Comparison of ENCODE assay signal across 8 cellular contexts in the genomic region with DNA sequence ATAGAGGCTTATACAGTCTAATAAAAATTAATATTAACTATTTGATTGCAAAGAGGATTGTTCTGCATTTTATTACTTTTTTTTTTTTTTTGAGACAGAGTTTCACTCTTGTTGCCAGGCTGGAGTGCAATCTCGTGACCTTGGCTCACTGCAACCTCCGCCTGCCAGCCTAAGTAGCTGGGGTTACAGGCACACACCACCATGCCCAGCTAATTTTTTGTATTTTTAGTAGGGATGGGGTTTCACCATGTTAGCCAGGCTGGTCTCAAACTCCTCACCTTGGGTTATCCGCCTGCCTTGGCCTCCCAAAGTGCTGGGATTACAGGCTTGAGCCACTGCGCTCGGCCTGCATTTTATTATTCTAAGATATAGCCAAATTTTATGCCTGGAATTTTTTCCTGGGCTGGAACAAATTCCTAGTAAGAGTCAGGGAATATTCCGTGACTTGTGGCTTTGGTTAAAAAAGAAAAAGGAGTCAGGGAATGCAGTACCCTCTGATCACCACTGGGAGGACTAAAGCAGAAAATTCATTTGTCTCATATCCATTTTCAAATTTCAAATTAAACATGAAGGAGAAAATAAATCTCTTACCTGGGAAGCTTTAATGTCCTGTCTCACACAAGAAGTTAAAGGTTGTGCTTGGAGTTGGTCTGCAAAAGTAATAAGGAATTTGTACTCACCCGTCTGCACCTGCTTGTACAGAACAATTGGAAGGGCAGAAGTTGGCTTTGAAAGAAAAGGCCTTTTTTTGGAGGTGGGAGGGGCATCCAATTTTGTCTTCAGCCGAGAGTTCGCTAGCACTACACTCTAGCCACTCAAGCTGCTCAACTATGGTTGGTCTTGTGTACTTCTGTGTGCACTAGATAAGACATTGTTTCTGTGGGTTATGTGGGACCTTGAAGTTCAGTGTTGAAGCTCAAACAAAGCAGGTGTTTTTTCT. TPM values are rescaled to one million over a fixed set of nuclear protein-coding genes. Genes with fewer than 3 reads are reported as not detected.
A peak's percentile ranks its signal among the peaks of the same experiment; 100 is the strongest.
DNase-seq lines count a peak whose midpoint lies in the region; ATAC-seq and TF ChIP-seq lines count a peak whose summit lies in the region.

No MANE protein-coding gene starts in this region.

- DNase-seq in NCI-H1092 treated with DMSO at 0.1 percent for 48 hours (lab: John Stamatoyannopoulos, UW): peak; percentile 1
- no peak for DNase-seq in NCI-H1092 (lab: John Stamatoyannopoulos, UW)
- peak; percentile 36 for DNase-seq in LoVo (ENCODE audit: low spot score)
- DNase-seq in MCF 10A (ENCODE audit: unreplicated experiment): peak; percentile 44
- no peak for DNase-seq in SKM-1 treated with dmso at 0.1 percent for 144 hours (lab: John Stamatoyannopoulos, UW; ENCODE audit: unreplicated experiment)
- DNase-seq in Ammon's horn (ENCODE audit: low spot score): no peak

- POLR2A ChIA-PET in MCF 10A (lab: Yijun Ruan, JAX): interaction anchor here (0.8 to 2.4 kb wide), 6 partner anchors 9 to 169 kb away, joined by 3 to 17 read pairs (median 5); a partner anchor contains a TSS

- H3K27ac ChIP-seq in liver (ENCODE audit: low read depth in 1 of 2, low read length in 2 of 2): peak overlapping the region; percentile 19 to 65

- 48% methylated on average over 9 of the region's 9 CpGs for WGBS in liver

- intact Hi-C loops in MCF 10A (cut with micrococcal nuclease): loop anchor here (5.0 kb wide), 1 partner anchor 317 kb away; no protein-coding TSS in a partner anchor

- peaks cover 41% of the 10 kb centered on the region for H3K4me1 Mint-ChIP-seq in MCF 10A (ENCODE audit: insufficient read depth, unreplicated experiment)

- H3K9me3 ChIP-seq in liver (ENCODE audit: control insufficient read depth in 4 of 4, low read length in 3 of 4): no peaks in the 10 kb centered on the region

- no peaks in the 10 kb centered on the region for H3K9me3 Mint-ChIP-seq in MCF 10A (ENCODE audit: unreplicated experiment)

- H3K36me3 ChIP-seq in liver (ENCODE audit: control insufficient read depth in 4 of 4, insufficient read depth in 3 of 4, low read depth in 1 of 4, low read length in 3 of 4): no peaks in the 10 kb centered on the region

- peak; percentile 50 to 63 for TF ChIP-seq RAD21 in liver (IDR thresholded peaks at IDR 0.05)

- H3K27ac Mint-ChIP-seq in MCF 10A (ENCODE audit: low read depth, unreplicated experiment): no peak overlapping the region

- no peaks in the 10 kb centered on the region for H3K27me3 Mint-ChIP-seq in MCF 10A (ENCODE audit: insufficient read depth, unreplicated experiment)

- H3K9ac ChIP-seq in liver (ENCODE audit: low read depth in 1 of 2, low read length in 2 of 2): no peak overlapping the region

- no peaks in the 10 kb centered on the region for H3K27me3 ChIP-seq in liver (ENCODE audit: control insufficient read depth in 4 of 4, insufficient read depth in 4 of 4, low read length in 3 of 4)

- no TSS peak for BruUV-seq in MCF 10A (replicated peaks; lab: Mats Ljungman, UMichigan)

- peaks cover 7 to 28% (median 12%) of the 10 kb centered on the region in 4 donors for H3K4me1 ChIP-seq in liver (ENCODE audit: control insufficient read depth in 4 of 4, insufficient read depth in 4 of 4, low read length in 3 of 4)

- CTCF ChIA-PET in MCF 10A (lab: Yijun Ruan, JAX): interaction anchor here (0.6 to 5.3 kb wide), 21 partner anchors 11 to 319 kb away, joined by 3 to 38 read pairs (median 4); a partner anchor contains a TSS

- TF ChIP-seq CTCF in MCF 10A (IDR thresholded peaks at IDR 0.05; ENCODE audit: unreplicated experiment) (peak; percentile 62), liver (IDR thresholded peaks at IDR 0.05; ENCODE audit: low read depth, low read length, missing input control) (peak; percentile 86)

- H3K36me3 Mint-ChIP-seq in MCF 10A (ENCODE audit: insufficient read depth, unreplicated experiment): peaks cover 6% of the 10 kb centered on the region

- H3K4me3 ChIP-seq in liver (ENCODE audit: low read depth in 1 of 3, low read length in 3 of 3): no peak overlapping the region

- no peak for ATAC-seq in GM19351 (IDR thresholded peaks at IDR 0.05; ENCODE audit: unreplicated experiment)

- no peak overlapping the region for H3K4me3 Mint-ChIP-seq in MCF 10A (ENCODE audit: unreplicated experiment)

TF ChIP-seq in liver, 16 proteins besides CTCF, POLR2A, EP300 and RAD21:
- no peak for TF ChIP-seq HNF4A (conservative IDR thresholded peaks at IDR 0.05)
- no peak for TF ChIP-seq EGR1 (IDR thresholded peaks at IDR 0.05; ENCODE audit: low read depth in 2 of 2)
- TF ChIP-seq, protein P1, sequence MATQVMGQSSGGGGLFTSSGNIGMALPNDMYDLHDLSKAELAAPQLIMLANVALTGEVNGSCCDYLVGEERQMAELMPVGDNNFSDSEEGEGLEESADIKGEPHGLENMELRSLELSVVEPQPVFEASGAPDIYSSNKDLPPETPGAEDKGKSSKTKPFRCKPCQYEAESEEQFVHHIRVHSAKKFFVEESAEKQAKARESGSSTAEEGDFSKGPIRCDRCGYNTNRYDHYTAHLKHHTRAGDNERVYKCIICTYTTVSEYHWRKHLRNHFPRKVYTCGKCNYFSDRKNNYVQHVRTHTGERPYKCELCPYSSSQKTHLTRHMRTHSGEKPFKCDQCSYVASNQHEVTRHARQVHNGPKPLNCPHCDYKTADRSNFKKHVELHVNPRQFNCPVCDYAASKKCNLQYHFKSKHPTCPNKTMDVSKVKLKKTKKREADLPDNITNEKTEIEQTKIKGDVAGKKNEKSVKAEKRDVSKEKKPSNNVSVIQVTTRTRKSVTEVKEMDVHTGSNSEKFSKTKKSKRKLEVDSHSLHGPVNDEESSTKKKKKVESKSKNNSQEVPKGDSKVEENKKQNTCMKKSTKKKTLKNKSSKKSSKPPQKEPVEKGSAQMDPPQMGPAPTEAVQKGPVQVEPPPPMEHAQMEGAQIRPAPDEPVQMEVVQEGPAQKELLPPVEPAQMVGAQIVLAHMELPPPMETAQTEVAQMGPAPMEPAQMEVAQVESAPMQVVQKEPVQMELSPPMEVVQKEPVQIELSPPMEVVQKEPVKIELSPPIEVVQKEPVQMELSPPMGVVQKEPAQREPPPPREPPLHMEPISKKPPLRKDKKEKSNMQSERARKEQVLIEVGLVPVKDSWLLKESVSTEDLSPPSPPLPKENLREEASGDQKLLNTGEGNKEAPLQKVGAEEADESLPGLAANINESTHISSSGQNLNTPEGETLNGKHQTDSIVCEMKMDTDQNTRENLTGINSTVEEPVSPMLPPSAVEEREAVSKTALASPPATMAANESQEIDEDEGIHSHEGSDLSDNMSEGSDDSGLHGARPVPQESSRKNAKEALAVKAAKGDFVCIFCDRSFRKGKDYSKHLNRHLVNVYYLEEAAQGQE (IDR thresholded peaks at IDR 0.05): peak; percentile 23
- no peak for TF ChIP-seq GABPA (IDR thresholded peaks at IDR 0.05 in 1 of 2, conservative IDR thresholded peaks at IDR 0.05 in 1 of 2)
- TF ChIP-seq FOXA1 (IDR thresholded peaks at IDR 0.05): no peak
- TF ChIP-seq, protein P2, sequence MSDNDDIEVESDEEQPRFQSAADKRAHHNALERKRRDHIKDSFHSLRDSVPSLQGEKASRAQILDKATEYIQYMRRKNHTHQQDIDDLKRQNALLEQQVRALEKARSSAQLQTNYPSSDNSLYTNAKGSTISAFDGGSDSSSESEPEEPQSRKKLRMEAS (IDR thresholded peaks at IDR 0.05): no peak
- no peak for TF ChIP-seq YY1 (IDR thresholded peaks at IDR 0.05)

RNA-seq across cellular contexts. Expression of a gene that starts 8.7 kb away (rescaled TPM):
- total RNA-seq in MCF 10A (2022): 102 and 130 TPM in 2 replicates
- 10 to 100 TPM; 48.0 to 86.0 TPM for total RNA-seq in liver
- 10 to 100 TPM; 14.1 to 18.1 TPM for polyA plus RNA-seq in liver

RNA-seq across cellular contexts. Expression of a gene that starts 59.9 kb away (rescaled TPM):
- total RNA-seq in MCF 10A (2022) (149 and 327 TPM in 2 replicates), liver (100 to 1,000 TPM; 121 to 181 TPM)
- polyA plus RNA-seq in liver: 100 to 1,000 TPM; 203 to 435 TPM

Comparison
In these comparisons a context has a peak if more than half of its experiments do, and no peak if none do; other contexts are left out.
1. DNase-seq: peak in NCI-H1092 treated with DMSO at 0.1 percent for 48 hours (single experiment), LoVo (single experiment) and MCF 10A (single experiment); none in NCI-H1092 (single experiment), SKM-1 treated with dmso at 0.1 percent for 144 hours (single experiment) and Ammon's horn (single experiment).